18 cellular contexts compared by ENCODE assay signal in the genomic region with DNA sequence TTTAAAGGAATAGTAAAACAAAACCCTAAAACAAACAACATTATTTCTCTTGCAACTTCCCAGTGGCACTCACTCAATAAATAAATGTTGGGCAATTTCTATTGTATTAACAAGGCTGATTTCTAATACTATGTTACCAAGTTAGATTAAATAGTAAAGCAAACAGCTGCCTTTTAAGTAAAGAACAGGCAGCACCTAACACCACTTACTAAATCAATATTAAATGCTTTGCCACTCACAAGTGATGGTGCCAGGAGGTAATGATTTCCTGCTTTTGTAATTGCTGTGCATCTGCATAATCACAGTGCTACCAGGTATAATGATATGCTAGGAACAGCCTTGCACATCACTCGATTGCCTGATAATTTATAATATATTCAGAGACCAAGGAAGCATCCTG.
"Had no signal": no experiment of that assay in that cellular context is flagged by ENCODE, and none has a peak within 500 bp of the region (broad histone marks: within the 10 kb centered on the region; RNA-seq: fewer than 3 reads in every experiment).

No MANE protein-coding gene starts in this region.

- H3K4me3 ChIP-seq: dorsolateral prefrontal cortex, hepatocyte, neural progenitor cell, smooth muscle cell had no signal

- H3K27ac ChIP-seq: dorsolateral prefrontal cortex, hepatocyte, neural progenitor cell had no signal

- H2AFZ ChIP-seq: hepatocyte, neural progenitor cell had no signal

- ATAC-seq: activated CD8-positive, alpha-beta T cell treated with anti-CD3 and anti-CD28 coated beads for 36 hours; activated naive CD8-positive, alpha-beta T cell treated with anti-CD3 and anti-CD28 coated beads, Interleukin-2, amount 50 U/mL, for 24 hours; sciatic nerve; stimulated activated naive CD8-positive, alpha-beta T cell treated with anti-CD3 and anti-CD28 coated beads, Interleukin-15, amount 100 ng/mL, for 72 hours had no signal

- H3K9ac ChIP-seq: neural progenitor cell had no signal

- H3K79me2 ChIP-seq: hepatocyte had no signal

- DNase-seq: activated CD4-positive, alpha-beta T cell treated with anti-CD3 and anti-CD28 coated beads, Interleukin-2, amount 10 ng/mL, durations not matched to agents 24 days and 14 days; activated CD8-positive, alpha-beta T cell treated with anti-CD3 and anti-CD28 coated beads for 36 hours; activated effector memory CD4-positive, alpha-beta T cell treated with Interleukin-2 at 50 U/mL for 16 hours; activated naive CD4-positive, alpha-beta T cell treated with anti-CD3 and anti-CD28 coated beads, Interleukin-2, amount 10 ng/mL, durations not matched to agents 7 days and 5 days; activated naive CD8-positive, alpha-beta T cell treated with anti-CD3 and anti-CD28 coated beads, Interleukin-2, amount 50 U/mL, for 24 hours; activated T-cell treated with anti-CD3 and anti-CD28 coated beads, Interleukin-2, amount 50 U/mL, for 48 hours; anterior cingulate cortex; caudate nucleus; dorsolateral prefrontal cortex; foreskin fibroblast; naive B cell; stimulated activated CD4-positive, alpha-beta T cell treated with anti-CD3 and anti-CD28 coated beads, Interleukin-4, amount 100 ng/mL, for 1 hour; stimulated activated naive CD8-positive, alpha-beta T cell treated with anti-CD3 and anti-CD28 coated beads, Interleukin-15, amount 100 ng/mL, for 72 hours; trophoblast cell had no signal

- H3K36me3 ChIP-seq: neural progenitor cell had no signal

- H3K27me3 ChIP-seq: dorsolateral prefrontal cortex, hepatocyte, neural progenitor cell had no signal

- H3K4me2 ChIP-seq: hepatocyte, neural progenitor cell, smooth muscle cell had no signal
